1 cellular context compared by ENCODE assay signal in genomic region chr11:121538054-121538453, GRCh38.
A peak's percentile ranks its signal among the peaks of the same experiment; 100 is the strongest.
TF ChIP-seq lines count a peak whose summit lies in the region.

No MANE protein-coding gene starts in this region.

TF ChIP-seq in GM12878, 131 proteins besides CTCF, POLR2A, EP300 and RAD21 (continued from another document):
- TF ChIP-seq BCL11A (IDR thresholded peaks at IDR 0.05; ENCODE audit: low read depth, low read length): peak; percentile 27; the same call in 1 of the 2 replicates
- TF ChIP-seq CHD4 (IDR thresholded peaks at IDR 0.05): no peak
- peak; percentile 78 for TF ChIP-seq JUNB (IDR thresholded peaks at IDR 0.05)
- no peak for TF ChIP-seq CEBPZ (IDR thresholded peaks at IDR 0.05; ENCODE audit: low read depth, low read length)
- peak; percentile 88 for TF ChIP-seq NFIC (IDR thresholded peaks at IDR 0.05; ENCODE audit: low read depth, low read length)
- TF ChIP-seq CREB1 (IDR thresholded peaks at IDR 0.05; ENCODE audit: low read depth): 0 out of 2 replicates have a peak, but pooled peaks have one; percentile 19
- 0 out of 2 replicates have a peak, but pooled peaks have one; percentile 16 for TF ChIP-seq ZBED1 (IDR thresholded peaks at IDR 0.05; ENCODE audit: borderline replicate concordance)
- TF ChIP-seq RELA (IDR thresholded peaks at IDR 0.05; ENCODE audit: borderline replicate concordance, partially characterized antibody): no peak
- no peak for TF ChIP-seq RAD51 (IDR thresholded peaks at IDR 0.05)
- no peak for TF ChIP-seq RELB (IDR thresholded peaks at IDR 0.05; ENCODE audit: low read depth)
- TF ChIP-seq RB1 (IDR thresholded peaks at IDR 0.05; ENCODE audit: borderline replicate concordance): no peak
- TF ChIP-seq USF2 (IDR thresholded peaks at IDR 0.05; ENCODE audit: borderline replicate concordance, low read depth, low read length): no peak
- no peak for TF ChIP-seq RBBP5 (conservative IDR thresholded peaks at IDR 0.05)
- peak; percentile 92 for TF ChIP-seq POU2F2 (IDR thresholded peaks at IDR 0.05; ENCODE audit: borderline replicate concordance, low read depth, low read length)
- TF ChIP-seq NFYA (IDR thresholded peaks at IDR 0.05; ENCODE audit: borderline replicate concordance, low read depth, low read length): no peak
- peak; percentile 75 to 91 for TF ChIP-seq BHLHE40 (IDR thresholded peaks at IDR 0.05; ENCODE audit: borderline replicate concordance in 1 of 2, low read depth in 2 of 2, low read length in 1 of 2)
- TF ChIP-seq POLR2AphosphoS2 (IDR thresholded peaks at IDR 0.05; ENCODE audit: low read depth, low read length): no peak
- peak; percentile 31 for TF ChIP-seq CUX1 (IDR thresholded peaks at IDR 0.05; ENCODE audit: insufficient replicate concordance, low read depth, low read length)
- peak; percentile 47; the same call in 1 of the 2 replicates for TF ChIP-seq CBFB (IDR thresholded peaks at IDR 0.05; ENCODE audit: low read depth)
- peak; percentile 83 for TF ChIP-seq ATF2 (IDR thresholded peaks at IDR 0.05; ENCODE audit: low read length)
- peak; percentile 59; the same call in 1 of the 2 replicates for TF ChIP-seq RCOR1 (conservative IDR thresholded peaks at IDR 0.05; ENCODE audit: low read depth, low read length)
- TF ChIP-seq HDGF (IDR thresholded peaks at IDR 0.05): no peak
- TF ChIP-seq TBL1XR1 (IDR thresholded peaks at IDR 0.05; ENCODE audit: low read depth, low read length): peak; percentile 19; the same call in 1 of the 2 replicates
- peak; percentile 96 for TF ChIP-seq MEF2A (IDR thresholded peaks at IDR 0.05; ENCODE audit: insufficient read depth, low read depth, low read length)
- no peak for TF ChIP-seq ZNF24 (IDR thresholded peaks at IDR 0.05)
- peak; percentile 68; the same call in 1 of the 2 replicates for TF ChIP-seq MTA3 (IDR thresholded peaks at IDR 0.05; ENCODE audit: borderline replicate concordance, low read length)
- TF ChIP-seq EED (IDR thresholded peaks at IDR 0.05; ENCODE audit: low read depth): 0 out of 2 replicates have a peak, but pooled peaks have one; percentile 16
- no peak for TF ChIP-seq CBX3 (IDR thresholded peaks at IDR 0.05; ENCODE audit: borderline replicate concordance, low read depth)
- peak; percentile 55; the same call in 1 of the 2 replicates for TF ChIP-seq FOXM1 (IDR thresholded peaks at IDR 0.05; ENCODE audit: low read depth, low read length)
- no peak for TF ChIP-seq NR2C1 (IDR thresholded peaks at IDR 0.05)
- 0 out of 2 replicates have a peak, but pooled peaks have one; percentile 27 for TF ChIP-seq PKNOX1 (IDR thresholded peaks at IDR 0.05)
TF ChIP-seq in GM12878: peak in this region for 25.
